2 cellular contexts compared by ENCODE assay signal in genomic region chr21:42532466-42533181, GRCh38.
TF ChIP-seq lines count a peak whose summit lies in the region.

No MANE protein-coding gene starts in this region.

TF ChIP-seq in IMR-90, 13 proteins besides CTCF, POLR2A, EP300 and RAD21:
- TF ChIP-seq CHD1 (IDR thresholded peaks at IDR 0.05; ENCODE audit: low read depth, low read length) (no peak), FOS (IDR thresholded peaks at IDR 0.05; ENCODE audit: low read depth, low read length) (no peak), USF2 (IDR thresholded peaks at IDR 0.05; ENCODE audit: low read depth, low read length) (peak; percentile 68)

TF ChIP-seq in K562, 482 proteins besides CTCF, POLR2A, EP300 and RAD21 (continues in another document):
- TF ChIP-seq TFE3 (CRISPR knock-in tag; IDR thresholded peaks at IDR 0.05): peak; percentile 92
- TF ChIP-seq ATF1 (CRISPR knock-in tag; IDR thresholded peaks at IDR 0.05): 0 out of 2 replicates have a peak, but pooled peaks have one; percentile 14
- TF ChIP-seq ATF1 (tag; IDR thresholded peaks at IDR 0.05): peak; percentile 78
- 0 out of 2 replicates have a peak, but pooled peaks have one; percentile 58 for TF ChIP-seq ATF3 (IDR thresholded peaks at IDR 0.05)
- no peak for TF ChIP-seq ATF3 (CRISPR knock-in tag; conservative IDR thresholded peaks at IDR 0.05)
- TF ChIP-seq IRF1 (CRISPR knock-in tag; IDR thresholded peaks at IDR 0.05; ENCODE audit: borderline replicate concordance): no peak
- peak; percentile 73 for TF ChIP-seq PKNOX1 (IDR thresholded peaks at IDR 0.05)
- TF ChIP-seq NUFIP1 (IDR thresholded peaks at IDR 0.05; ENCODE audit: partially characterized antibody): no peak
- peak; percentile 45; the same call in 1 of the 2 replicates for TF ChIP-seq MGA (IDR thresholded peaks at IDR 0.05)
- no peak for TF ChIP-seq JUNB (CRISPR knock-in tag; conservative IDR thresholded peaks at IDR 0.05)
- peak; percentile 37 for TF ChIP-seq GABPA (tag; conservative IDR thresholded peaks at IDR 0.05; ENCODE audit: low read depth)
- no peak for TF ChIP-seq MTA3 (IDR thresholded peaks at IDR 0.05; ENCODE audit: borderline replicate concordance)
- TF ChIP-seq KDM2B (CRISPR knock-in tag; IDR thresholded peaks at IDR 0.05): no peak
- TF ChIP-seq PRMT5 (CRISPR knock-in tag; IDR thresholded peaks at IDR 0.05): no peak
- TF ChIP-seq TOE1 (IDR thresholded peaks at IDR 0.05; ENCODE audit: borderline replicate concordance): peak; percentile 94
- no peak for TF ChIP-seq TOE1 (CRISPR knock-in tag; IDR thresholded peaks at IDR 0.05; ENCODE audit: borderline replicate concordance, low read depth)
- TF ChIP-seq BHLHE40 (IDR thresholded peaks at IDR 0.05; ENCODE audit: low read length): peak; percentile 95
- peak; percentile 67 for TF ChIP-seq TFAP4 (CRISPR knock-in tag; IDR thresholded peaks at IDR 0.05; ENCODE audit: borderline replicate concordance)
- peak in 1 of 2 experiments; percentile 31 for TF ChIP-seq E2F6 (IDR thresholded peaks at IDR 0.05; ENCODE audit: borderline replicate concordance in 1 of 2, extremely low read depth in 1 of 2, insufficient read depth in 1 of 2, insufficient read length in 1 of 2, low read depth in 1 of 2, low read length in 1 of 2, poor library complexity in 1 of 2, severe bottlenecking in 1 of 2)
- TF ChIP-seq USF1 (CRISPR knock-in tag; IDR thresholded peaks at IDR 0.05): peak; percentile 78
- no peak for TF ChIP-seq CAMTA2 (CRISPR knock-in tag; conservative IDR thresholded peaks at IDR 0.05)
- peak; percentile 81 for TF ChIP-seq MEIS2 (IDR thresholded peaks at IDR 0.05; ENCODE audit: partially characterized antibody)
- no peak for TF ChIP-seq ZSCAN29 (IDR thresholded peaks at IDR 0.05)
- TF ChIP-seq DIDO1 (tag; IDR thresholded peaks at IDR 0.05; ENCODE audit: low read depth): 0 out of 2 replicates have a peak, but pooled peaks have one; percentile 24
- TF ChIP-seq ZFP36 (IDR thresholded peaks at IDR 0.05; ENCODE audit: low read depth, low read length, partially characterized antibody): no peak
- TF ChIP-seq MITF (IDR thresholded peaks at IDR 0.05): peak; percentile 44; the same call in 1 of the 2 replicates
- no peak for TF ChIP-seq MYNN (IDR thresholded peaks at IDR 0.05)
- TF ChIP-seq MYNN (CRISPR knock-in tag; IDR thresholded peaks at IDR 0.05): 0 out of 2 replicates have a peak, but pooled peaks have one; percentile 22
- peak; percentile 87 for TF ChIP-seq USF2 (CRISPR knock-in tag; IDR thresholded peaks at IDR 0.05)
- peak; percentile 69 for TF ChIP-seq CBFA2T2 (conservative IDR thresholded peaks at IDR 0.05)
- peak; percentile 44; the same call in 1 of the 2 replicates for TF ChIP-seq CREM (IDR thresholded peaks at IDR 0.05; ENCODE audit: low read depth)
- no peak for TF ChIP-seq ZNF175 (CRISPR knock-in tag; IDR thresholded peaks at IDR 0.05; ENCODE audit: low read depth)
- no peak for TF ChIP-seq MCM7 (IDR thresholded peaks at IDR 0.05)
